16 cellular contexts compared by ENCODE assay signal in genomic region chr16:88744839-88745521, GRCh38. TPM values are rescaled to one million over a fixed set of nuclear protein-coding genes. Genes with fewer than 3 reads are reported as not detected.
DNase-seq lines count a peak whose midpoint lies in the region; ATAC-seq and TF ChIP-seq lines count a peak whose summit lies in the region.
"Had no signal": no experiment of that assay in that cellular context is flagged by ENCODE, and none has a peak within 500 bp of the region (broad histone marks: within the 10 kb centered on the region; RNA-seq: fewer than 3 reads in every experiment).

No MANE protein-coding gene starts in this region.

- no peak for TF ChIP-seq POLR2A in suprapubic skin (IDR thresholded peaks at IDR 0.05)

- intact Hi-C loops in Caco-2 (cut with micrococcal nuclease; ENCODE audit: unreplicated experiment): no loop called here

- DNase-seq in CD8-positive, alpha-beta memory T cell: no peak
- DNase-seq in NCI-H510A (lab: John Stamatoyannopoulos, UW): no peak
- no peak for DNase-seq in Caco-2
- DNase-seq in stimulated activated naive CD4-positive, alpha-beta T cell (lab: John Stamatoyannopoulos, UW): no peak
- no peak for DNase-seq in suprapubic skin (ENCODE audit: low spot score in 2 of 2)
- DNase-seq: DMS53, NCI-H1092, NCI-H774, occipital lobe, transverse colon had no signal

- no peaks in the 10 kb centered on the region for H3K27me3 Mint-ChIP-seq in CD8-positive, alpha-beta memory T cell
- H3K27me3 Mint-ChIP-seq in activated T-helper 17 cell treated with anti-CD3 and anti-CD28 coated beads, Interleukin-2, amount 50 U/mL, for 72 hours: no peaks in the 10 kb centered on the region
- no peaks in the 10 kb centered on the region for H3K27me3 Mint-ChIP-seq in Caco-2 (ENCODE audit: insufficient read depth, unreplicated experiment)

- TF ChIP-seq CTCF in Caco-2 (IDR thresholded peaks at IDR 0.05; ENCODE audit: insufficient read depth in 1 of 2, low read depth in 1 of 2, low read length in 1 of 2, severe bottlenecking in 1 of 2, unreplicated experiment in 1 of 2) (no peak), suprapubic skin (IDR thresholded peaks at IDR 0.05) (no peak)

- peaks cover 72 to 100% (median 88%) of the 10 kb centered on the region in 11 experiments; a peak in 21 of 22 replicates for H4K20me1 ChIP-seq in BLaER1 treated with 17β-estradiol and CSF1 and Interleukin-3, amounts not matched to agents 10 nM and 100 nM

- H3K4me3 Mint-ChIP-seq in CD8-positive, alpha-beta memory T cell: peak overlapping the region in 3 of 7 donors; percentile 62 to 81 (median 63)
- peak overlapping the region; percentile 65 for H3K4me3 Mint-ChIP-seq in activated T-helper 17 cell treated with anti-CD3 and anti-CD28 coated beads, Interleukin-2, amount 50 U/mL, for 72 hours
- H3K4me3 Mint-ChIP-seq in Caco-2 (ENCODE audit: unreplicated experiment): no peak overlapping the region

- BruUV-seq in Caco-2 (replicated peaks; lab: Mats Ljungman, UMichigan): no TSS peak

- H3K4me1 ChIP-seq in BLaER1 treated with 17β-estradiol and CSF1 and Interleukin-3, amounts not matched to agents 10 nM and 100 nM: peaks cover 47 to 90% (median 84%) of the 10 kb centered on the region in 10 experiments
- peaks cover 30% of the 10 kb centered on the region for H3K4me1 ChIP-seq in CD8-positive, alpha-beta memory T cell (ENCODE audit: insufficient read depth, low read length)
- H3K4me1 ChIP-seq in muscle layer of colon (ENCODE audit: insufficient read depth, low read length) (peaks cover 35% of the 10 kb centered on the region), Caco-2 (peaks cover 4% of the 10 kb centered on the region; the same call in 1 of the 2 replicates), suprapubic skin (peaks cover 36% of the 10 kb centered on the region)

- peak overlapping the region; percentile 80 to 95 (median 83) for H3K4me2 ChIP-seq in BLaER1 treated with 17β-estradiol and CSF1 and Interleukin-3, amounts not matched to agents 10 nM and 100 nM
- H3K4me2 ChIP-seq: KMS-11 had no signal

- peaks cover 0 to 16% (median 0%) of the 10 kb centered on the region in 3 donors for H3K36me3 Mint-ChIP-seq in CD8-positive, alpha-beta memory T cell
- peaks cover 6% of the 10 kb centered on the region for H3K36me3 Mint-ChIP-seq in activated T-helper 17 cell treated with anti-CD3 and anti-CD28 coated beads, Interleukin-2, amount 50 U/mL, for 72 hours (ENCODE audit: low read depth)
- H3K36me3 Mint-ChIP-seq in Caco-2 (ENCODE audit: insufficient read depth, unreplicated experiment): peaks cover 37% of the 10 kb centered on the region

- no peak for TF ChIP-seq EP300 in suprapubic skin (IDR thresholded peaks at IDR 0.05)

- H3K9me3 ChIP-seq in BLaER1 treated with 17β-estradiol and CSF1 and Interleukin-3, amounts not matched to agents 10 nM and 100 nM (replicated peaks in 1 of 11): no peaks in the 10 kb centered on the region
- H3K9me3 ChIP-seq in CD8-positive, alpha-beta memory T cell (ENCODE audit: low read length): no peaks in the 10 kb centered on the region
- H3K9me3 ChIP-seq in muscle layer of colon (ENCODE audit: low read length): no peaks in the 10 kb centered on the region
- H3K9me3 ChIP-seq in Caco-2: no peaks in the 10 kb centered on the region
- H3K9me3 ChIP-seq in suprapubic skin: no peaks in the 10 kb centered on the region
- H3K9me3 ChIP-seq: transverse colon had no signal

- peaks cover 18 to 64% (median 34%) of the 10 kb centered on the region in 11 experiments for H3K36me3 ChIP-seq in BLaER1 treated with 17β-estradiol and CSF1 and Interleukin-3, amounts not matched to agents 10 nM and 100 nM
- no peaks in the 10 kb centered on the region for H3K36me3 ChIP-seq in CD8-positive, alpha-beta memory T cell (ENCODE audit: insufficient read depth, low read length)
- H3K36me3 ChIP-seq in muscle layer of colon (ENCODE audit: insufficient read depth, low read length) (peaks cover 18% of the 10 kb centered on the region), Caco-2 (ENCODE audit: control insufficient read depth, insufficient read depth, low read length) (no peaks in the 10 kb centered on the region; the same call in none of the 2 replicates), suprapubic skin (peaks cover 22% of the 10 kb centered on the region)
- H3K36me3 ChIP-seq: cardiac muscle cell had no signal

- H3K27me3 ChIP-seq in BLaER1 treated with 17β-estradiol and CSF1 and Interleukin-3, amounts not matched to agents 10 nM and 100 nM: no peaks in the 10 kb centered on the region
- no peaks in the 10 kb centered on the region for H3K27me3 ChIP-seq in CD8-positive, alpha-beta memory T cell (ENCODE audit: insufficient read depth, low read length, poor library complexity, severe bottlenecking)
- H3K27me3 ChIP-seq in muscle layer of colon (ENCODE audit: control insufficient read depth in 1 of 2, insufficient read depth in 2 of 2, low read length in 2 of 2) (no peaks in the 10 kb centered on the region), Caco-2 (replicated peaks; ENCODE audit: control insufficient read depth, insufficient read depth, low read length) (no peaks in the 10 kb centered on the region), suprapubic skin (no peaks in the 10 kb centered on the region)
- H3K27me3 ChIP-seq: cardiac muscle cell, transverse colon had no signal

- H3K4me3 ChIP-seq in BLaER1 treated with 17β-estradiol and CSF1 and Interleukin-3, amounts not matched to agents 10 nM and 100 nM: 0 out of 20 replicates have a peak overlapping the region, but pooled peaks of 3 of the 10 experiments have one; percentile 7 to 34 (median 17)
- no peak overlapping the region for H3K4me3 ChIP-seq in CD8-positive, alpha-beta memory T cell (ENCODE audit: low read length)
- H3K4me3 ChIP-seq in muscle layer of colon (ENCODE audit: low read depth in 1 of 2, low read length in 2 of 2) (no peak overlapping the region), Caco-2 (ENCODE audit: low read depth, low read length) (no peak overlapping the region), suprapubic skin (no peak overlapping the region)
- H3K4me3 ChIP-seq: cardiac muscle cell, transverse colon had no signal

- no peak for ATAC-seq in activated T-helper 17 cell treated with anti-CD3 and anti-CD28 coated beads, Interleukin-2, amount 50 U/mL, for 72 hours (replicated peaks)

- no peaks in the 10 kb centered on the region for H3K9me3 Mint-ChIP-seq in CD8-positive, alpha-beta memory T cell
- H3K9me3 Mint-ChIP-seq in activated T-helper 17 cell treated with anti-CD3 and anti-CD28 coated beads, Interleukin-2, amount 50 U/mL, for 72 hours: no peaks in the 10 kb centered on the region
- H3K9me3 Mint-ChIP-seq in Caco-2 (ENCODE audit: unreplicated experiment): no peaks in the 10 kb centered on the region
- H3K9me3 Mint-ChIP-seq: activated T-cell treated with anti-CD3 and anti-CD28 coated beads, Interleukin-2, amount 50 U/mL, for 72 hours had no signal

- peak overlapping the region in 5 of 8 donors; percentile 7 to 95 (median 80) for H3K27ac Mint-ChIP-seq in CD8-positive, alpha-beta memory T cell
- no peak overlapping the region for H3K27ac Mint-ChIP-seq in activated T-helper 17 cell treated with anti-CD3 and anti-CD28 coated beads, Interleukin-2, amount 50 U/mL, for 72 hours
- H3K27ac Mint-ChIP-seq in Caco-2 (ENCODE audit: unreplicated experiment): no peak overlapping the region
- H3K27ac Mint-ChIP-seq: activated T-cell treated with anti-CD3 and anti-CD28 coated beads, Interleukin-2, amount 50 U/mL, for 72 hours had no signal

- peak overlapping the region in 6 of 11 experiments; percentile 19 to 53 (median 34); a peak in 4 of 22 replicates for H3K27ac ChIP-seq in BLaER1 treated with 17β-estradiol and CSF1 and Interleukin-3, amounts not matched to agents 10 nM and 100 nM
- no peak overlapping the region for H3K27ac ChIP-seq in CD8-positive, alpha-beta memory T cell (ENCODE audit: low read depth, low read length)
- peak overlapping the region; percentile 51 for H3K27ac ChIP-seq in muscle layer of colon (ENCODE audit: low read depth, low read length)
- H3K27ac ChIP-seq in suprapubic skin: no peak overlapping the region
- H3K27ac ChIP-seq: cardiac muscle cell, KMS-11 had no signal

- 77% methylated on average over 17 of the region's 27 CpGs for WGBS in suprapubic skin

- POLR2A ChIA-PET in CD8-positive, alpha-beta memory T cell (lab: Charles Lee): interaction anchor here (0.5 to 3.3 kb wide), 3 partner anchors 37 to 112 kb away, joined by 4 to 13 read pairs (median 7); partner anchors contain the start of gene TRAPPC2L
- POLR2A ChIA-PET in Caco-2 (lab: Charles Lee): no interaction called here

- peak overlapping the region in 8 of 11 experiments; percentile 17 to 59 (median 46); a peak in 10 of 22 replicates for H3K9ac ChIP-seq in BLaER1 treated with 17β-estradiol and CSF1 and Interleukin-3, amounts not matched to agents 10 nM and 100 nM
- no peak overlapping the region for H3K9ac ChIP-seq in muscle layer of colon (ENCODE audit: low read length)
- H3K9ac ChIP-seq: KMS-11 had no signal

- CTCF ChIA-PET in CD8-positive, alpha-beta memory T cell (lab: Charles Lee): interaction anchor here (1.0 to 4.3 kb wide), 4 partner anchors 9 to 473 kb away, joined by 3 to 33 read pairs (median 9); partner anchors contain the start of genes GALNS, TRAPPC2L and ZNF778
- CTCF ChIA-PET in Caco-2 (lab: Charles Lee): interaction anchor here (1.0 to 1.2 kb wide), 2 partner anchors 19 to 40 kb away, joined by 6 to 7 read pairs; partner anchors contain the start of gene PIEZO1

- peaks cover 20 to 32% (median 20%) of the 10 kb centered on the region in 3 donors for H3K4me1 Mint-ChIP-seq in CD8-positive, alpha-beta memory T cell
- H3K4me1 Mint-ChIP-seq in activated T-helper 17 cell treated with anti-CD3 and anti-CD28 coated beads, Interleukin-2, amount 50 U/mL, for 72 hours: peaks cover 5% of the 10 kb centered on the region
- no peaks in the 10 kb centered on the region for H3K4me1 Mint-ChIP-seq in Caco-2 (ENCODE audit: low read depth, unreplicated experiment)

RNA-seq across cellular contexts. Expression of gene CTU2, which starts 38.7 kb away (rescaled TPM):
- total RNA-seq in CD8-positive, alpha-beta memory T cell: 10 to 100 TPM; 68.6 to 69.0 TPM
- 21.6 TPM for polyA plus RNA-seq in CD8-positive, alpha-beta memory T cell
- total RNA-seq in activated T-helper 17 cell treated with anti-CD3 and anti-CD28 coated beads, Interleukin-2, amount 50 U/mL, for 72 hours: 10 to 100 TPM; 19.8 to 31.8 TPM
- total RNA-seq in Caco-2 (2022): 44.3 and 54.9 TPM in 2 replicates
- 10 to 100 TPM in 2 of 4 donors, 1 to 10 TPM in 2; 7.8 to 17.8 (median 10.9) TPM for total RNA-seq in suprapubic skin

RNA-seq across cellular contexts. Expression of gene RNF166, which starts 38.8 kb away (rescaled TPM):
- total RNA-seq in CD8-positive, alpha-beta memory T cell: 10 to 100 TPM; 51.7 to 56.2 TPM
- polyA plus RNA-seq in CD8-positive, alpha-beta memory T cell: 122 TPM
- 100 to 1,000 TPM in 1 of 2 donors, 10 to 100 TPM in 1; 57.1 to 119 TPM for total RNA-seq in activated T-helper 17 cell treated with anti-CD3 and anti-CD28 coated beads, Interleukin-2, amount 50 U/mL, for 72 hours
- total RNA-seq in Caco-2 (2022) (37.3 and 40.4 TPM in 2 replicates), suprapubic skin (10 to 100 TPM; 12.4 to 15.8 (median 14.6) TPM)

RNA-seq across cellular contexts. Expression of gene PIEZO1, which starts 40.0 kb away (rescaled TPM):
- total RNA-seq in CD8-positive, alpha-beta memory T cell: 100 to 1,000 TPM; 215 to 230 TPM
- 58.4 TPM for polyA plus RNA-seq in CD8-positive, alpha-beta memory T cell
- 100 to 1,000 TPM; 197 to 326 TPM for total RNA-seq in activated T-helper 17 cell treated with anti-CD3 and anti-CD28 coated beads, Interleukin-2, amount 50 U/mL, for 72 hours
- total RNA-seq in Caco-2 (2022) (248 and 284 TPM in 2 replicates), suprapubic skin (100 to 1,000 TPM; 185 to 269 (median 224) TPM)

RNA-seq across cellular contexts. Expression of gene CDT1, which starts 58.6 kb away (rescaled TPM):
- 100 to 1,000 TPM in 1 of 2 experiments, 10 to 100 TPM in 1; 97.6 to 106 TPM for total RNA-seq in CD8-positive, alpha-beta memory T cell
- polyA plus RNA-seq in CD8-positive, alpha-beta memory T cell: 0.26 TPM
- total RNA-seq in activated T-helper 17 cell treated with anti-CD3 and anti-CD28 coated beads, Interleukin-2, amount 50 U/mL, for 72 hours: 100 to 1,000 TPM in 1 of 2 donors, 10 to 100 TPM in 1; 96.6 to 141 TPM
- total RNA-seq in Caco-2 (2022) (97.7 and 98.0 TPM in 2 replicates), suprapubic skin (10 to 100 TPM in 2 of 4 donors, 1 to 10 TPM in 2; 4.7 to 25.7 (median 10.7) TPM)

RNA-seq across cellular contexts. Expression of gene SNAI3, which starts 58.7 kb away (rescaled TPM):
- 1 to 10 TPM; 2.2 to 2.8 TPM for total RNA-seq in CD8-positive, alpha-beta memory T cell
- polyA plus RNA-seq in CD8-positive, alpha-beta memory T cell: 13.5 TPM
- total RNA-seq in activated T-helper 17 cell treated with anti-CD3 and anti-CD28 coated beads, Interleukin-2, amount 50 U/mL, for 72 hours: 1 to 10 TPM; 5.9 to 6.7 TPM
- total RNA-seq in Caco-2 (2022) (3.5 TPM in 2 replicates), suprapubic skin (under 1 TPM in 2 of 4 donors, not detected in 2; 0.40 to 0.44 TPM)

Comparison
In these comparisons a context has a peak if more than half of its experiments do, and no peak if none do; other contexts are left out.
1. H3K27ac ChIP-seq: peak in BLaER1 treated with 17β-estradiol and CSF1 and Interleukin-3, amounts not matched to agents 10 nM and 100 nM (6 of 11) and muscle layer of colon (single experiment); none in CD8-positive, alpha-beta memory T cell (single experiment) and suprapubic skin (single experiment).
2. H3K27ac Mint-ChIP-seq: peak in CD8-positive, alpha-beta memory T cell (5 of 8); none in activated T-helper 17 cell treated with anti-CD3 and anti-CD28 coated beads, Interleukin-2, amount 50 U/mL, for 72 hours (single experiment) and Caco-2 (single experiment).